Comparison of ENCODE assay signal across 20 cellular contexts in the genomic region with DNA sequence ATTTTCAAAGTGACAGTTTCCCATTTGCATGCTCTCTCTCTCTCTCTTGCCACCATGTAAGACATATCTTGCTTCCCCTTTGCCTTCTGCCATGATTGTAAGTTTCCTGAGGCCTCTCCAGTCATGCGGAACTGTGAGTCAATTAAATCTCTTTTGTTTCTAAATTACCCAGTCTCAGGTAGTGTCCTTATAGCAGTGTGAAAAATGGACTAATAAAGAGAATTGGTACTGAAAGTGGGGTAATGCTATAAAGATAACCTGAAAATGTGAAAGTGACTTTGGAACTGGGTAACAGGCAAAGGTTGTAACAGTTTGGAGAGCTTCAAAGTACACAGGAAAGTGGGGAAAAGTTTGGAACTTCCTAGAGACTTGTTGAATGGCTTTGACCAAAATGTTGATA.
DNase-seq lines count a peak whose midpoint lies in the region; ATAC-seq and TF ChIP-seq lines count a peak whose summit lies in the region.
"Had no signal": no experiment of that assay in that cellular context is flagged by ENCODE, and none has a peak within 500 bp of the region (broad histone marks: within the 10 kb centered on the region; RNA-seq: fewer than 3 reads in every experiment).

No MANE protein-coding gene starts in this region.

- H3K9me3 Mint-ChIP-seq in GM23338, result peaks cover 9% of the 10 kb centered on the region
- H3K9me3 Mint-ChIP-seq: HFFc6 had no signal

- peaks cover 3% of the 10 kb centered on the region; the same call in 1 of the 2 replicates for H3K9me2 ChIP-seq in GM23338 (ENCODE audit: insufficient read depth)

- no peaks in the 10 kb centered on the region for H3K9me3 ChIP-seq in tibial artery
- H3K9me3 ChIP-seq: BLaER1 had no signal

- H3K27me3 ChIP-seq in GM23338 (ENCODE audit: insufficient read depth) (no peaks in the 10 kb centered on the region), tibial artery (no peaks in the 10 kb centered on the region)
- H3K27me3 ChIP-seq: BLaER1 had no signal

- H3K4me1 ChIP-seq in GM23338 (ENCODE audit: insufficient read depth), result no peaks in the 10 kb centered on the region
- H3K4me1 ChIP-seq in tibial artery, result no peaks in the 10 kb centered on the region
- H3K4me1 ChIP-seq: BLaER1 had no signal

- no peak for TF ChIP-seq CTCF in GM12865 (IDR thresholded peaks at IDR 0.05; ENCODE audit: insufficient read depth, low read depth, low read length, missing control alignments)
- no peak for TF ChIP-seq CTCF in GM23338 (conservative IDR thresholded peaks at IDR 0.05; ENCODE audit: low read depth in 2 of 2)
- no peak for TF ChIP-seq CTCF in tibial artery (IDR thresholded peaks at IDR 0.05)

- H4K20me1 ChIP-seq in GM23338 (replicated peaks; ENCODE audit: insufficient read depth), result no peaks in the 10 kb centered on the region
- H4K20me1 ChIP-seq: BLaER1 had no signal

- no peaks in the 10 kb centered on the region for H3F3A ChIP-seq in GM23338 (replicated peaks; ENCODE audit: low read depth)

- no peaks in the 10 kb centered on the region for H3K79me2 ChIP-seq in GM23338 (replicated peaks; ENCODE audit: insufficient read depth)

- no peak overlapping the region; the same call in 1 of the 2 replicates for H3K27ac Mint-ChIP-seq in GM23338
- H3K27ac Mint-ChIP-seq: B cell; CD4-positive, CD25-positive, alpha-beta regulatory T cell; CD8-positive, alpha-beta T cell; H9; HFFc6 had no signal

- no peaks in the 10 kb centered on the region for H3K36me3 ChIP-seq in GM23338 (ENCODE audit: insufficient read depth)
- H3K36me3 ChIP-seq in tibial artery, result no peaks in the 10 kb centered on the region
- H3K36me3 ChIP-seq: BLaER1 had no signal

- H3K27me3 Mint-ChIP-seq in GM23338 (ENCODE audit: insufficient read depth, low read depth, poor library complexity), result no peaks in the 10 kb centered on the region
- H3K27me3 Mint-ChIP-seq: B cell; CD4-positive, CD25-positive, alpha-beta regulatory T cell had no signal

- DNase-seq in GM12865 (ENCODE audit: low read depth) (peak; percentile 27), GM23338 (ENCODE audit: low spot score) (no peak), DMS153 (lab: John Stamatoyannopoulos, UW) (no peak), NCI-H128 (lab: John Stamatoyannopoulos, UW; ENCODE audit: unreplicated experiment) (no peak), tibial artery (no peak)
- DNase-seq: CD4-positive, CD25-positive, alpha-beta regulatory T cell; CD8-positive, alpha-beta T cell; DMS 273 treated with DMSO at 0.1 percent for 48 hours; DMS53; DND-41; GM23248; H9; HFFc6 had no signal

- no peaks in the 10 kb centered on the region; the same call in 2 of the 3 replicates for H3K4me1 Mint-ChIP-seq in GM23338
- H3K4me1 Mint-ChIP-seq: B cell; CD4-positive, CD25-positive, alpha-beta regulatory T cell had no signal

- H3K4me3 ChIP-seq in GM12865 (ENCODE audit: low read depth, low read length) (no peak overlapping the region), GM23338 (no peak overlapping the region), tibial artery (no peak overlapping the region)
- H3K4me3 ChIP-seq: BLaER1, GM23248 had no signal

- H3K4me2 ChIP-seq in GM23338, result no peak overlapping the region
- H3K4me2 ChIP-seq: BLaER1 had no signal

- peaks cover 25% of the 10 kb centered on the region for H3K36me3 Mint-ChIP-seq in GM23338 (ENCODE audit: low read depth)
- H3K36me3 Mint-ChIP-seq: CD4-positive, CD25-positive, alpha-beta regulatory T cell; CD8-positive, alpha-beta T cell had no signal

- ATAC-seq in GM18868 (IDR thresholded peaks at IDR 0.05; ENCODE audit: unreplicated experiment), result peak; percentile 66
- ATAC-seq in GM23338, result no peak
- ATAC-seq in HG03565 (IDR thresholded peaks at IDR 0.05; ENCODE audit: unreplicated experiment), result peak; percentile 40
- ATAC-seq in HG03039 (IDR thresholded peaks at IDR 0.05; ENCODE audit: unreplicated experiment), result no peak
- ATAC-seq: CD8-positive, alpha-beta T cell had no signal

- no peak overlapping the region for H3K27ac ChIP-seq in GM23338 (ENCODE audit: low read depth)
- no peak overlapping the region for H3K27ac ChIP-seq in tibial artery
- H3K27ac ChIP-seq: 22Rv1, BLaER1, C4-2B, GM23248 had no signal

- intact Hi-C loops in tibial artery (cut with DNase I; ENCODE audit: low total_unique reads), result no loop called here

- H3K4me3 Mint-ChIP-seq in GM23338, result no peak overlapping the region
- H3K4me3 Mint-ChIP-seq: B cell; CD4-positive, CD25-positive, alpha-beta regulatory T cell; CD8-positive, alpha-beta T cell; H9; HFFc6 had no signal

- peak overlapping the region; percentile 11; the same call in 1 of the 2 replicates for H2AFZ ChIP-seq in GM23338
- H2AFZ ChIP-seq: GM23248 had no signal

TF ChIP-seq in GM23338, 12 proteins besides CTCF, POLR2A, EP300 and RAD21 (continues in another document):
- TF ChIP-seq POLR2AphosphoS5 (IDR thresholded peaks at IDR 0.05; ENCODE audit: low read depth) (no peak), STAT1 (IDR thresholded peaks at IDR 0.05; ENCODE audit: unreplicated experiment) (no peak), EZH2phosphoT487 (IDR thresholded peaks at IDR 0.05; ENCODE audit: unreplicated experiment) (no peak), EZH2 (IDR thresholded peaks at IDR 0.05; ENCODE audit: low read depth, unreplicated experiment) (no peak), CREB1 (CRISPR knock-in tag; IDR thresholded peaks at IDR 0.05; ENCODE audit: low read depth) (no peak), ZNF331 (CRISPR knock-in tag; IDR thresholded peaks at IDR 0.05; ENCODE audit: low read depth) (no peak), JUNB (IDR thresholded peaks at IDR 0.05; ENCODE audit: unreplicated experiment) (no peak)
- TF ChIP-seq, protein P1, sequence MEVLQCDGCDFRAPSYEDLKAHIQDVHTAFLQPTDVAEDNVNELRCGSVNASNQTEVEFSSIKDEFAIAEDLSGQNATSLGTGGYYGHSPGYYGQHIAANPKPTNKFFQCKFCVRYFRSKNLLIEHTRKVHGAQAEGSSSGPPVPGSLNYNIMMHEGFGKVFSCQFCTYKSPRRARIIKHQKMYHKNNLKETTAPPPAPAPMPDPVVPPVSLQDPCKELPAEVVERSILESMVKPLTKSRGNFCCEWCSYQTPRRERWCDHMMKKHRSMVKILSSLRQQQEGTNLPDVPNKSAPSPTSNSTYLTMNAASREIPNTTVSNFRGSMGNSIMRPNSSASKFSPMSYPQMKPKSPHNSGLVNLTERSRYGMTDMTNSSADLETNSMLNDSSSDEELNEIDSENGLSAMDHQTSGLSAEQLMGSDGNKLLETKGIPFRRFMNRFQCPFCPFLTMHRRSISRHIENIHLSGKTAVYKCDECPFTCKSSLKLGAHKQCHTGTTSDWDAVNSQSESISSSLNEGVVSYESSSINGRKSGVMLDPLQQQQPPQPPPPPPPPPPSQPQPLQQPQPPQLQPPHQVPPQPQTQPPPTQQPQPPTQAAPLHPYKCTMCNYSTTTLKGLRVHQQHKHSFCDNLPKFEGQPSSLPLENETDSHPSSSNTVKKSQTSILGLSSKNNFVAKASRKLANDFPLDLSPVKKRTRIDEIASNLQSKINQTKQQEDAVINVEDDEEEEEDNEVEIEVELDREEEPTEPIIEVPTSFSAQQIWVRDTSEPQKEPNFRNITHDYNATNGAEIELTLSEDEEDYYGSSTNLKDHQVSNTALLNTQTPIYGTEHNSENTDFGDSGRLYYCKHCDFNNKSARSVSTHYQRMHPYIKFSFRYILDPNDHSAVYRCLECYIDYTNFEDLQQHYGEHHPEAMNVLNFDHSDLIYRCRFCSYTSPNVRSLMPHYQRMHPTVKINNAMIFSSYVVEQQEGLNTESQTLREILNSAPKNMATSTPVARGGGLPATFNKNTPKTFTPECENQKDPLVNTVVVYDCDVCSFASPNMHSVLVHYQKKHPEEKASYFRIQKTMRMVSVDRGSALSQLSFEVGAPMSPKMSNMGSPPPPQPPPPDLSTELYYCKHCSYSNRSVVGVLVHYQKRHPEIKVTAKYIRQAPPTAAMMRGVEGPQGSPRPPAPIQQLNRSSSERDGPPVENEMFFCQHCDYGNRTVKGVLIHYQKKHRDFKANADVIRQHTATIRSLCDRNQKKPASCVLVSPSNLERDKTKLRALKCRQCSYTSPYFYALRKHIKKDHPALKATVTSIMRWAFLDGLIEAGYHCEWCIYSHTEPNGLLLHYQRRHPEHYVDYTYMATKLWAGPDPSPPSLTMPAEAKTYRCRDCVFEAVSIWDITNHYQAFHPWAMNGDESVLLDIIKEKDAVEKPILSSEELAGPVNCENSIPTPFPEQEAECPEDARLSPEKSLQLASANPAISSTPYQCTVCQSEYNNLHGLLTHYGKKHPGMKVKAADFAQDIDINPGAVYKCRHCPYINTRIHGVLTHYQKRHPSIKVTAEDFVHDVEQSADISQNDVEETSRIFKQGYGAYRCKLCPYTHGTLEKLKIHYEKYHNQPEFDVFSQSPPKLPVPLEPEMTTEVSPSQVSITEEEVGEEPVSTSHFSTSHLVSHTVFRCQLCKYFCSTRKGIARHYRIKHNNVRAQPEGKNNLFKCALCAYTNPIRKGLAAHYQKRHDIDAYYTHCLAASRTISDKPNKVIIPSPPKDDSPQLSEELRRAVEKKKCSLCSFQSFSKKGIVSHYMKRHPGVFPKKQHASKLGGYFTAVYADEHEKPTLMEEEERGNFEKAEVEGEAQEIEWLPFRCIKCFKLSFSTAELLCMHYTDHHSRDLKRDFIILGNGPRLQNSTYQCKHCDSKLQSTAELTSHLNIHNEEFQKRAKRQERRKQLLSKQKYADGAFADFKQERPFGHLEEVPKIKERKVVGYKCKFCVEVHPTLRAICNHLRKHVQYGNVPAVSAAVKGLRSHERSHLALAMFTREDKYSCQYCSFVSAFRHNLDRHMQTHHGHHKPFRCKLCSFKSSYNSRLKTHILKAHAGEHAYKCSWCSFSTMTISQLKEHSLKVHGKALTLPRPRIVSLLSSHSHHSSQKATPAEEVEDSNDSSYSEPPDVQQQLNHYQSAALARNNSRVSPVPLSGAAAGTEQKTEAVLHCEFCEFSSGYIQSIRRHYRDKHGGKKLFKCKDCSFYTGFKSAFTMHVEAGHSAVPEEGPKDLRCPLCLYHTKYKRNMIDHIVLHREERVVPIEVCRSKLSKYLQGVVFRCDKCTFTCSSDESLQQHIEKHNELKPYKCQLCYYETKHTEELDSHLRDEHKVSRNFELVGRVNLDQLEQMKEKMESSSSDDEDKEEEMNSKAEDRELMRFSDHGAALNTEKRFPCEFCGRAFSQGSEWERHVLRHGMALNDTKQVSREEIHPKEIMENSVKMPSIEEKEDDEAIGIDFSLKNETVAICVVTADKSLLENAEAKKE (CRISPR knock-in tag; IDR thresholded peaks at IDR 0.05), result no peak
- TF ChIP-seq, protein P2, sequence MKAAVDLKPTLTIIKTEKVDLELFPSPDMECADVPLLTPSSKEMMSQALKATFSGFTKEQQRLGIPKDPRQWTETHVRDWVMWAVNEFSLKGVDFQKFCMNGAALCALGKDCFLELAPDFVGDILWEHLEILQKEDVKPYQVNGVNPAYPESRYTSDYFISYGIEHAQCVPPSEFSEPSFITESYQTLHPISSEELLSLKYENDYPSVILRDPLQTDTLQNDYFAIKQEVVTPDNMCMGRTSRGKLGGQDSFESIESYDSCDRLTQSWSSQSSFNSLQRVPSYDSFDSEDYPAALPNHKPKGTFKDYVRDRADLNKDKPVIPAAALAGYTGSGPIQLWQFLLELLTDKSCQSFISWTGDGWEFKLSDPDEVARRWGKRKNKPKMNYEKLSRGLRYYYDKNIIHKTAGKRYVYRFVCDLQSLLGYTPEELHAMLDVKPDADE (IDR thresholded peaks at IDR 0.05), result no peak

Comparison
In these comparisons a context has a peak if more than half of its experiments do, and no peak if none do; other contexts are left out.
1. ATAC-seq: peak in GM18868 (single experiment) and HG03565 (single experiment); none in GM23338 (single experiment) and HG03039 (single experiment).